In the genomic region with DNA sequence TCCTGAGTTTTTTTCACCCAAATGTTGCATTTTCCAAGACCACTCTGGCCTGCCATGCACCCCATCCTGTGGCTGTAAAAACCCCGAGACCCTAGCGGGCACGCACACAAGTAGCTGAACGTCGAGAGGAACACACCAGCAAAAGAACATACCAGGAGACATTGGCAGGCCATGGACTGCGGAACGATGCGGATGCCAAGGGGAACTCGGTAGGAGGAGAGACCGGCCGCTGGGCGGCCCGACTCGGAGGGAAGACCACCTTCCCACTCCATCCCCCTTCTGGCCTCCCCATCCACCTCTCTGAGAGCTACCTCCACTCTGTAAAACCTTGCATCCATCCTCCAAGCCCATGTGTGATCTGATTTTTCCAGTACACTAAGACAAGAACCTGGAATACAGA, we compare ENCODE assay signal across 30 cellular contexts.
"Had no signal": no experiment of that assay in that cellular context is flagged by ENCODE, and none has a peak within 500 bp of the region (broad histone marks: within the 10 kb centered on the region; RNA-seq: fewer than 3 reads in every experiment).

No MANE protein-coding gene starts in this region.

- H3K4me3 Mint-ChIP-seq: mesothelial cell of epicardium; naive B cell; natural killer cell; nephron progenitor cell; neural progenitor cell; stimulated activated naive B cell treated with anti-CD40 and anti-IgM and Interleukin-4, amounts not matched to agents 10 μg/mL and 1 μg/mL and 100 μg/mL, for 72 hours had no signal

- DNase-seq: heart left ventricle; left colon; left lung; lower lobe of right lung; mesendoderm; naive B cell; natural killer cell; nephron progenitor cell; occipital lobe; ovary; right lobe of liver; stimulated activated CD4-positive, alpha-beta T cell treated with anti-CD3 and anti-CD28 coated beads, Interleukin-1b, Interleukin-23, amount 100 ng/mL, for 48 hours; stimulated activated CD4-positive, alpha-beta T cell treated with anti-CD3 and anti-CD28 coated beads, Interleukin-2, amount 100 ng/mL, for 48 hours; stimulated activated CD4-positive, alpha-beta T cell treated with anti-CD3 and anti-CD28 coated beads, Interleukin-4, amount 100 ng/mL, for 4 hours; stimulated activated CD8-positive, alpha-beta memory T cell treated with anti-CD3 and anti-CD28 coated beads, Interleukin-4, amount 100 ng/mL, for 48 hours; stimulated activated naive B cell treated with anti-CD40 and anti-IgM and Interleukin-4, amounts not matched to agents 10 μg/mL and 1 μg/mL and 100 μg/mL, for 72 hours; stimulated activated naive CD8-positive, alpha-beta T cell treated with anti-CD3 and anti-CD28 coated beads, Interleukin-15, Interleukin-2, amounts not matched to agents 100 U/mL and 50 U/mL, for 24 hours; stomach; testis; thyroid gland; transverse colon had no signal

- H3K27ac Mint-ChIP-seq: mesothelial cell of epicardium; natural killer cell; nephron progenitor cell; neural progenitor cell; progenitor cell of endocrine pancreas; stimulated activated naive B cell treated with anti-CD40 and anti-IgM and Interleukin-4, amounts not matched to agents 10 μg/mL and 1 μg/mL and 100 μg/mL, for 72 hours had no signal

- H3K36me3 Mint-ChIP-seq: mesothelial cell of epicardium; naive B cell; natural killer cell; stimulated activated naive B cell treated with anti-CD40 and anti-IgM and Interleukin-4, amounts not matched to agents 10 μg/mL and 1 μg/mL and 100 μg/mL, for 72 hours had no signal

- H3K4me1 Mint-ChIP-seq: naive B cell; natural killer cell; stimulated activated naive B cell treated with anti-CD40 and anti-IgM and Interleukin-4, amounts not matched to agents 10 μg/mL and 1 μg/mL and 100 μg/mL, for 72 hours had no signal

- H3K4me3 ChIP-seq: heart left ventricle, left lung, lower lobe of right lung, neural progenitor cell, ovary, right atrium auricular region, right lobe of liver, smooth muscle cell, stomach, thyroid gland, transverse colon, upper lobe of left lung had no signal

- ATAC-seq: heart left ventricle; left colon; left lung; lower lobe of right lung; natural killer cell; right lobe of liver; stimulated activated naive B cell treated with anti-CD40 and anti-IgM and Interleukin-4, amounts not matched to agents 10 μg/mL and 1 μg/mL and 100 μg/mL, for 72 hours; stimulated activated naive CD8-positive, alpha-beta T cell treated with anti-CD3 and anti-CD28 coated beads, Interleukin-15, Interleukin-2, amounts not matched to agents 100 U/mL and 50 U/mL, for 24 hours had no signal

- H3K27me3 ChIP-seq: heart left ventricle, left lung, neural progenitor cell, neutrophil, ovary, right atrium auricular region, right lobe of liver, stomach, testis, thyroid gland, transverse colon, upper lobe of left lung had no signal

- H3K27me3 Mint-ChIP-seq: naive B cell; progenitor cell of endocrine pancreas; stimulated activated naive B cell treated with anti-CD40 and anti-IgM and Interleukin-4, amounts not matched to agents 10 μg/mL and 1 μg/mL and 100 μg/mL, for 72 hours had no signal

- H3K36me3 ChIP-seq: heart left ventricle, left lung, lower lobe of right lung, neural progenitor cell, neutrophil, ovary, right atrium auricular region, right lobe of liver, stomach, thyroid gland, transverse colon, upper lobe of left lung had no signal

- FAIRE-seq: keratinocyte, urothelium cell line had no signal

- H3K9me3 Mint-ChIP-seq: neural progenitor cell had no signal
